In genomic region chr3:126854666-126855065, GRCh38 we compare ENCODE assay signal across 25 cellular contexts.
"Had no signal": no experiment of that assay in that cellular context is flagged by ENCODE, and none has a peak within 500 bp of the region (broad histone marks: within the 10 kb centered on the region; RNA-seq: fewer than 3 reads in every experiment).

No MANE protein-coding gene starts in this region.

- H3K4me1 ChIP-seq: left lung, prostate gland, suprapubic skin had no signal

- H3K4me3 Mint-ChIP-seq: naive thymus-derived CD4-positive, alpha-beta T cell; nephron; neural progenitor cell; stimulated activated naive CD8-positive, alpha-beta T cell treated with anti-CD3 and anti-CD28 coated beads, Interleukin-15, amount 100 ng/mL, for 72 hours had no signal

- H3K27me3 Mint-ChIP-seq: naive thymus-derived CD4-positive, alpha-beta T cell; stimulated activated naive CD8-positive, alpha-beta T cell treated with anti-CD3 and anti-CD28 coated beads, Interleukin-15, amount 100 ng/mL, for 72 hours had no signal

- H3K9me3 ChIP-seq: gastroesophageal sphincter, heart right ventricle, left lung, prostate gland, suprapubic skin, transverse colon had no signal

- H3K36me3 ChIP-seq: gastroesophageal sphincter, left lung, neural progenitor cell, prostate gland, suprapubic skin, transverse colon had no signal

- H3K4me3 ChIP-seq: gastroesophageal sphincter, heart right ventricle, left lung, neural progenitor cell, prostate gland, skin epidermis, suprapubic skin, transverse colon had no signal

- H2AFZ ChIP-seq: neural progenitor cell had no signal

- H3K27ac Mint-ChIP-seq: nephron; stimulated activated naive CD8-positive, alpha-beta T cell treated with anti-CD3 and anti-CD28 coated beads, Interleukin-15, amount 100 ng/mL, for 72 hours had no signal

- H3K9me3 Mint-ChIP-seq: nephron, neural progenitor cell had no signal

- H3K36me3 Mint-ChIP-seq: neural progenitor cell had no signal

- ATAC-seq: esophagus mucosa; gastroesophageal sphincter; heart right ventricle; left cardiac atrium; left lung; naive thymus-derived CD4-positive, alpha-beta T cell; right cardiac atrium; stimulated activated naive CD8-positive, alpha-beta T cell treated with anti-CD3 and anti-CD28 coated beads, Interleukin-15, amount 100 ng/mL, for 72 hours had no signal

- H3K27ac ChIP-seq: epithelial cell of prostate, gastroesophageal sphincter, heart right ventricle, left lung, prostate gland, skin epidermis, suprapubic skin, transverse colon had no signal

- H3K4me1 Mint-ChIP-seq: naive thymus-derived CD4-positive, alpha-beta T cell; stimulated activated naive CD8-positive, alpha-beta T cell treated with anti-CD3 and anti-CD28 coated beads, Interleukin-15, amount 100 ng/mL, for 72 hours had no signal

- H3K27me3 ChIP-seq: gastroesophageal sphincter, heart right ventricle, left lung, neural progenitor cell, suprapubic skin, transverse colon had no signal

- DNase-seq: cortex of kidney; effector CD4-positive, alpha-beta T cell; foreskin fibroblast; heart right ventricle; hippocampal formation; left cardiac atrium; mesenchymal stem cell; midbrain; naive thymus-derived CD4-positive, alpha-beta T cell; right cardiac atrium; stimulated activated CD4-positive, alpha-beta T cell treated with anti-CD3 and anti-CD28 coated beads, Interleukin-15, amount 100 ng/mL, for 24 hours; stimulated activated CD4-positive, alpha-beta T cell treated with anti-CD3 and anti-CD28 coated beads, Interleukin-2, amount 100 ng/mL, for 48 hours; stimulated activated CD8-positive, alpha-beta memory T cell treated with anti-CD3 and anti-CD28 coated beads, Interleukin-4, amount 100 ng/mL, for 48 hours; stimulated activated naive CD4-positive, alpha-beta T cell; stimulated activated naive CD8-positive, alpha-beta T cell treated with anti-CD3 and anti-CD28 coated beads, Interleukin-15, amount 100 ng/mL, for 72 hours; transverse colon had no signal
